27 cellular contexts compared by ENCODE assay signal in the genomic region with DNA sequence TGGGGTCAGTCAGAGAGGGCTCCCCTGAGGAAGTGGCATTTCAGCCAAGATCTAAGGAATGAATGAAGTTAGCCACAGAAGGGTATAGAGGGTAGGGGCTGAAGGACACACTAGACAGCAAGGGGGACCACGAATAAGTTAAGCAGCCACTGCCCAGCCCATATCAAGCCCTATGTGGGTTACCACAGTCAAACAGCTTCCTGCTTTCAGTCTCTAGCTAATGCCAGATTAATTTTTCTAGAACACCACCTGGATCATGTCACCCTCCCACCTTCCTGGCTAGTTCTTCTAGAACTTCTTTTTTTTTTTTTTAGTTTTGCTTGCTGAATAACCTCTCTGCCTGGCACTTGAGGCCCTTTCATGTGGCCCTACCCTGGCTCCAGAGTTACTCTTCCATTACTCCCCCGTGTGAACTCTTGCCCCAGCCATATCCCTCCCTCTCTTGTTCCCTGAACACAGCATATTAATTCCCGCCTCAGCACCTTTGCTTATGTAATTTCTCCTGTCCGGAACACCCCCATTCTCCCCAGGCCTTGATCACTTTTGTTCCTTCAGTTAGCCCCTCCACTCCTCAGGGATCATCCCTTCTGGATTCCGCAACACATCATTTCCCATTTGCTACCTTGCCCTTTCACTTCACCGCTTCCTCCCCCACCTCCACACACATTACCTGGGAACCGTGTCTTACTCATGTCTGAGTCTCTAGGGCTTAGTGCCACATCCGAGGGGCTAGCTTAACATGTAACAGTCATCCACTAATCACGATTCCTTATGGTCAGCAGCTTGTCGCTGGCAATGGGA. TPM values are rescaled to one million over a fixed set of nuclear protein-coding genes. Genes with fewer than 3 reads are reported as not detected.
A peak's percentile ranks its signal among the peaks of the same experiment; 100 is the strongest.
DNase-seq lines count a peak whose midpoint lies in the region; ATAC-seq, FAIRE-seq and TF ChIP-seq lines count a peak whose summit lies in the region.
"Had no signal": no experiment of that assay in that cellular context is flagged by ENCODE, and none has a peak within 500 bp of the region (broad histone marks: within the 10 kb centered on the region; RNA-seq: fewer than 3 reads in every experiment).

No MANE protein-coding gene starts in this region.

- WGBS in A549 (ENCODE audit: missing lambda C conversion rate) = 67% methylated on average over 10 of the region's 10 CpGs

- DNase-seq in A549 (ENCODE audit: low read depth in 1 of 2, low spot score in 1 of 2) (no peak), PC-3 (peak; percentile 95), epithelial cell of prostate (ENCODE audit: low read depth, low spot score) (no peak), HUDEP-2 (lab: John Stamatoyannopoulos, UW; ENCODE audit: unreplicated experiment in 76 of 76) (no peak), NCI-H146 (lab: John Stamatoyannopoulos, UW) (no peak), activated T-cell treated with anti-CD3 and anti-CD28 coated beads for 4 hours (no peak)
- DNase-seq in effector memory CD4-positive, alpha-beta T cell = no peak
- DNase-seq: activated B cell treated with CpG ODN at 0.5 μM for 24 hours; amygdala; CD4-positive, CD25-positive, alpha-beta regulatory T cell; DMS79 treated with DMSO at 0.1 percent for 48 hours; immature natural killer cell; mucosa of descending colon; NCI-H1092; NCI-H2171 treated with DMSO at 0.1 percent for 48 hours; NK-92 treated with Interleukin-12 subunit alpha and Interleukin-12 subunit beta, amount 100 ng/mL, for 24 hours; ovary; transverse colon had no signal

- H3K4me3 Mint-ChIP-seq in nephron = peak overlapping the region in 1 of 3 experiments; percentile 1
- H3K4me3 Mint-ChIP-seq: activated B cell treated with CpG ODN at 0.5 μM for 24 hours; activated T-helper 17 cell treated with anti-CD3 and anti-CD28 coated beads, Interleukin-2, amount 50 U/mL, for 72 hours; CD4-positive, CD25-positive, alpha-beta regulatory T cell; immature natural killer cell; stimulated activated effector memory CD8-positive, alpha-beta T cell treated with anti-CD3 and anti-CD28 coated beads, Interleukin-12 subunit alpha, Interleukin-12 subunit beta, amount 100 ng/mL, for 72 hours; T-helper 1 cell treated with Interleukin-12 subunit alpha and Interleukin-12 subunit beta and Interleukin-4 antibody, amounts not matched to agents 30 μg/mL and 1 μg/mL, for 36 hours had no signal

- no peak for TF ChIP-seq CTCF in A549 (IDR thresholded peaks at IDR 0.05)
- TF ChIP-seq CTCF in PC-3 (conservative IDR thresholded peaks at IDR 0.05; ENCODE audit: low read depth, low read length) = no peak
- no peak for TF ChIP-seq CTCF in nephron (IDR thresholded peaks at IDR 0.05; ENCODE audit: unreplicated experiment in 3 of 3)

- no peaks in the 10 kb centered on the region for H3K9me2 ChIP-seq in PC-3 (replicated peaks; ENCODE audit: low read length)

- POLR2A ChIA-PET in A549 (lab: Yijun Ruan, JAX) (no interaction called here), PC-3 (lab: Charles Lee; ENCODE audit: unreplicated experiment) (no interaction called here)

- no peaks in the 10 kb centered on the region for H3K36me3 ChIP-seq in PC-3 (ENCODE audit: low read depth, low read length)
- no peaks in the 10 kb centered on the region for H3K36me3 ChIP-seq in effector memory CD4-positive, alpha-beta T cell (ENCODE audit: control insufficient read depth, insufficient read depth, low read length)
- H3K36me3 ChIP-seq: ovary, transverse colon had no signal

- H3K9ac ChIP-seq in PC-3 (ENCODE audit: low read length) = peak overlapping the region; percentile 89

- intact Hi-C loops in PC-3 (cut with micrococcal nuclease) = no loop called here

- no peaks in the 10 kb centered on the region for H3K27me3 ChIP-seq in PC-3 (ENCODE audit: low read length)
- no peaks in the 10 kb centered on the region for H3K27me3 ChIP-seq in effector memory CD4-positive, alpha-beta T cell (replicated peaks; ENCODE audit: control insufficient read depth, insufficient read depth, low read length, poor library complexity, severe bottlenecking)
- H3K27me3 ChIP-seq: ovary had no signal

- peak overlapping the region; percentile 58 for H3K4me2 ChIP-seq in A549
- peak overlapping the region; percentile 90 for H3K4me2 ChIP-seq in PC-3 (ENCODE audit: low read length)

- H3K9me3 ChIP-seq in A549 (no peaks in the 10 kb centered on the region), PC-3 (ENCODE audit: low read length) (no peaks in the 10 kb centered on the region)
- no peaks in the 10 kb centered on the region for H3K9me3 ChIP-seq in effector memory CD4-positive, alpha-beta T cell (ENCODE audit: control insufficient read depth, low read length)
- H3K9me3 ChIP-seq: mucosa of descending colon, ovary, transverse colon had no signal

- H3F3A ChIP-seq in PC-3 (ENCODE audit: low read length, unreplicated experiment) = peaks cover 4% of the 10 kb centered on the region

- no peak for TF ChIP-seq EP300 in A549 (IDR thresholded peaks at IDR 0.05)

- H3K4me1 ChIP-seq in A549 = peaks cover 13% of the 10 kb centered on the region
- peaks cover 44% of the 10 kb centered on the region for H3K4me1 ChIP-seq in PC-3 (ENCODE audit: insufficient read depth, low read length)
- no peaks in the 10 kb centered on the region for H3K4me1 ChIP-seq in effector memory CD4-positive, alpha-beta T cell (ENCODE audit: control insufficient read depth, insufficient read depth, low read length, poor library complexity, severe bottlenecking)
- H3K4me1 ChIP-seq: transverse colon had no signal

- H3K27me3 Mint-ChIP-seq in nephron (ENCODE audit: low read depth) = no peaks in the 10 kb centered on the region

- no TSS peak for BruUV-seq in PC-3 (replicated peaks; lab: Mats Ljungman, UMichigan)

- peaks cover 15% of the 10 kb centered on the region for H3K4me1 Mint-ChIP-seq in nephron
- H3K4me1 Mint-ChIP-seq: activated B cell treated with CpG ODN at 0.5 μM for 24 hours; activated T-helper 17 cell treated with anti-CD3 and anti-CD28 coated beads, Interleukin-2, amount 50 U/mL, for 72 hours; CD4-positive, CD25-positive, alpha-beta regulatory T cell; immature natural killer cell; stimulated activated effector memory CD8-positive, alpha-beta T cell treated with anti-CD3 and anti-CD28 coated beads, Interleukin-12 subunit alpha, Interleukin-12 subunit beta, amount 100 ng/mL, for 72 hours had no signal

- peaks cover 4% of the 10 kb centered on the region for H3K9me3 Mint-ChIP-seq in nephron
- H3K9me3 Mint-ChIP-seq: activated B cell treated with CpG ODN at 0.5 μM for 24 hours; activated T-helper 17 cell treated with anti-CD3 and anti-CD28 coated beads, Interleukin-2, amount 50 U/mL, for 72 hours; immature natural killer cell; stimulated activated effector memory CD8-positive, alpha-beta T cell treated with anti-CD3 and anti-CD28 coated beads, Interleukin-12 subunit alpha, Interleukin-12 subunit beta, amount 100 ng/mL, for 72 hours; T-helper 1 cell treated with Interleukin-12 subunit alpha and Interleukin-12 subunit beta and Interleukin-4 antibody, amounts not matched to agents 30 μg/mL and 1 μg/mL, for 36 hours had no signal

- no peak for TF ChIP-seq RAD21 in A549 (conservative IDR thresholded peaks at IDR 0.05 in 1 of 2, IDR thresholded peaks at IDR 0.05 in 1 of 2)

- no peak for FAIRE-seq in A549 (lab: Jason Lieb, UNC)
- FAIRE-seq: colon, GM19239, K562 had no signal

- H4K20me1 ChIP-seq in PC-3 (ENCODE audit: low read length) = no peaks in the 10 kb centered on the region

- H3K27ac ChIP-seq in A549 (peak overlapping the region in 1 of 2 experiments; percentile 21; a peak in 2 of 6 replicates), PC-3 (ENCODE audit: low read length) (peak overlapping the region; percentile 99), epithelial cell of prostate (peak overlapping the region; percentile 90)
- H3K27ac ChIP-seq in effector memory CD4-positive, alpha-beta T cell (ENCODE audit: insufficient read depth, low read length, poor library complexity, severe bottlenecking) = no peak overlapping the region
- H3K27ac ChIP-seq: ovary, transverse colon had no signal

- CTCF ChIA-PET in A549 (lab: Yijun Ruan, JAX) (interaction anchor here (0.6 to 2.3 kb wide), 2 partner anchors 11 to 69 kb away, joined by 5 to 8 read pairs; no protein-coding TSS in a partner anchor), PC-3 (lab: Charles Lee) (interaction anchor here (0.5 kb wide), 1 partner anchor 16 kb away, joined by 3 read pairs; no protein-coding TSS in a partner anchor)

- H3K36me3 Mint-ChIP-seq in nephron (ENCODE audit: low read depth) = no peaks in the 10 kb centered on the region
- H3K36me3 Mint-ChIP-seq: CD4-positive, CD25-positive, alpha-beta regulatory T cell; immature natural killer cell; stimulated activated effector memory CD8-positive, alpha-beta T cell treated with anti-CD3 and anti-CD28 coated beads, Interleukin-12 subunit alpha, Interleukin-12 subunit beta, amount 100 ng/mL, for 72 hours had no signal

- H3K27ac Mint-ChIP-seq in nephron = peak overlapping the region; percentile 0 to 73 (median 30)
- H3K27ac Mint-ChIP-seq: activated B cell treated with CpG ODN at 0.5 μM for 24 hours; activated T-helper 17 cell treated with anti-CD3 and anti-CD28 coated beads, Interleukin-2, amount 50 U/mL, for 72 hours; CD4-positive, CD25-positive, alpha-beta regulatory T cell; immature natural killer cell; stimulated activated effector memory CD8-positive, alpha-beta T cell treated with anti-CD3 and anti-CD28 coated beads, Interleukin-12 subunit alpha, Interleukin-12 subunit beta, amount 100 ng/mL, for 72 hours; T-helper 1 cell treated with Interleukin-12 subunit alpha and Interleukin-12 subunit beta and Interleukin-4 antibody, amounts not matched to agents 30 μg/mL and 1 μg/mL, for 36 hours had no signal

- no peak for TF ChIP-seq POLR2A in A549 (IDR thresholded peaks at IDR 0.05; ENCODE audit: low read length)

- no peak overlapping the region for H3K4me3 ChIP-seq in A549
- peak overlapping the region; percentile 63; the same call in 1 of the 2 replicates for H3K4me3 ChIP-seq in PC-3 (ENCODE audit: low read length)
- no peak overlapping the region for H3K4me3 ChIP-seq in effector memory CD4-positive, alpha-beta T cell (ENCODE audit: insufficient read depth, low read depth, low read length, poor library complexity, severe bottlenecking)
- H3K4me3 ChIP-seq: K562, mucosa of descending colon, ovary, skin epidermis, transverse colon had no signal

- H2AFZ ChIP-seq in PC-3 (ENCODE audit: low read length) = peak overlapping the region; percentile 58

- no peaks in the 10 kb centered on the region for H3K79me2 ChIP-seq in PC-3 (ENCODE audit: low read length)

- ATAC-seq in A549 = peak; percentile 29 to 37; a peak in 2 of 6 replicates
- ATAC-seq in PC-3 = peak; percentile 89
- ATAC-seq: activated T-helper 17 cell treated with anti-CD3 and anti-CD28 coated beads, Interleukin-2, amount 50 U/mL, for 72 hours; K562; mucosa of descending colon; stimulated activated effector memory CD8-positive, alpha-beta T cell treated with anti-CD3 and anti-CD28 coated beads, Interleukin-12 subunit alpha, Interleukin-12 subunit beta, amount 100 ng/mL, for 72 hours had no signal

TF ChIP-seq in A549, 52 proteins besides CTCF, POLR2A, EP300 and RAD21 (continues in another document):
- peak; percentile 33 for TF ChIP-seq MAFK (IDR thresholded peaks at IDR 0.05; ENCODE audit: partially characterized antibody)

RNA-seq across cellular contexts. Expression of a gene that starts 20.6 kb away (rescaled TPM):
- polyA plus RNA-seq in A549 (2011; rRNA removed) = 0.34 and 0.44 TPM in 2 replicates
- polyA plus RNA-seq in A549 (2012; cell fraction: cytosol; rRNA removed) = 0.21 and 0.32 TPM in 2 replicates
- 0.40 and 0.43 TPM in 2 replicates for polyA plus RNA-seq in A549 (2012; cell fraction: nucleus; rRNA removed)
- polyA plus RNA-seq in A549 (2017; fragmentation: RNase III; extraction: RNeasy Plus Mini Kit Qiagen cat#74134 plus additional on column Dnase treatment) = 0.22 to 0.43 TPM (median 0.28 TPM) in 3 replicates
- 0.78 and 1.3 TPM in 2 replicates for polyA minus RNA-seq in A549 (2011; rRNA and poly(A)+ RNA removed)
- 0.92 and 2.4 TPM in 2 replicates for total RNA-seq in PC-3 (2014; rRNA removed)
- total RNA-seq: activated B cell treated with CpG ODN at 0.5 μM for 24 hours; activated CD8-positive, alpha-beta memory T cell treated with anti-CD3 and anti-CD28 coated beads for 36 hours; activated T-helper 17 cell treated with anti-CD3 and anti-CD28 coated beads, Interleukin-2, amount 50 U/mL, for 72 hours; CD4-positive, CD25-positive, alpha-beta regulatory T cell; K562; transverse colon had no signal
- polyA plus RNA-seq: CD4-positive, CD25-positive, alpha-beta regulatory T cell; immature natural killer cell; K562 had no signal
